8 cellular contexts compared by ENCODE assay signal in the genomic region with DNA sequence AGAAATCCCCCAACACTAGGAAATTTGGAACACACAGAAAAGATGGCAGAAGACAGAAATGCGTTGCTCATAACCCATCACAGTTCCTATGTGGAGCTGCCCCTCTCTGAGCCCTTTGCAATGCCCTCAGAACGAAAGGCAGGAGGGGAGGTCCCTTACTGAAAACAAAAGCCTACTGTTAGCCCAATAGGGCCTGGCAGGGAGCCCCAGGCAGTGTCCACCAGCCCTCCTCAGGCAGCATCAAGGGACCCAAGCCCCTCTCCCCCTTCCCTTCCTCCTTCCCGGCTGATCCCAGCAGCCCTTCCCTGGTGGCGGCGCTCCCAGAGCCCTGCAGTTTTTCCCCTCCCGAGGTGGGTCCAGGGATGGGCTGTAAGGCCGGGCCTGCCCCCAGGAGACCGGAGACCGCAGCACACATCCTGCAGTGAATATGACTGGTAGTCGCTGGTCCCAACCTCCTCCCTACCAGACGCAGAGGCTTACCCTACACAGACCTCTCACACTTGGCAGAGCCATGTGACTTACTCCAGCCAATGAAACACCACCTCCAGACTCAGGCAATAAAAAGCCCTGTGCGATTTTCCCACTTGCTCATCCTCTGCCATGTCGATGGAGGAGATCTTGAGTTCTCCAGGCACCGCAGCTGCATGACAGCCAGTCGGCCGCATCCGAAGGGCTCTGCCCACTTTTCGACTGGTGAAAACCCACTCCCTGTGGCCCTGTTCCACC. TPM values are rescaled to one million over a fixed set of nuclear protein-coding genes. Genes with fewer than 3 reads are reported as not detected.
DNase-seq lines count a peak whose midpoint lies in the region; ATAC-seq and TF ChIP-seq lines count a peak whose summit lies in the region.

No MANE protein-coding gene starts in this region.

- H2BK15ac ChIP-seq in neuronal stem cell (ENCODE audit: low read length), result peak overlapping the region; percentile 71

- H3K27me3 ChIP-seq in neuronal stem cell (ENCODE audit: control insufficient read depth in 3 of 3, insufficient read depth in 3 of 3, low read depth in 1 of 3, low read length in 3 of 3) (no peaks in the 10 kb centered on the region), MM.1S (replicated peaks; ENCODE audit: insufficient read depth, low read length) (no peaks in the 10 kb centered on the region)

- H3K79me1 ChIP-seq in neuronal stem cell (ENCODE audit: low read depth, low read length), result no peaks in the 10 kb centered on the region

- H3K36me3 ChIP-seq in KOPT-K1 (ENCODE audit: insufficient read depth, low read length) (no peaks in the 10 kb centered on the region), neuronal stem cell (replicated peaks in 1 of 2; ENCODE audit: control insufficient read depth in 2 of 2, insufficient read depth in 2 of 2, low read length in 2 of 2) (no peaks in the 10 kb centered on the region), MM.1S (replicated peaks; ENCODE audit: insufficient read depth, low read length) (no peaks in the 10 kb centered on the region)

- H3K9me3 ChIP-seq in KOPT-K1 (ENCODE audit: insufficient read depth, low read length, poor library complexity, severe bottlenecking), result peaks cover 10% of the 10 kb centered on the region
- H3K9me3 ChIP-seq in neuronal stem cell (replicated peaks in 1 of 2; ENCODE audit: control insufficient read depth in 2 of 2, insufficient read depth in 1 of 2, low read depth in 1 of 2, low read length in 2 of 2), result peaks cover 0 to 2% of the 10 kb centered on the region in 2 donors
- no peaks in the 10 kb centered on the region for H3K9me3 ChIP-seq in MM.1S (replicated peaks; ENCODE audit: insufficient read depth, low read length)

- peak overlapping the region; percentile 38 for H3K14ac ChIP-seq in neuronal stem cell (ENCODE audit: low read length)

- H3K9ac ChIP-seq in neuronal stem cell (ENCODE audit: low read depth, low read length, poor library complexity) (no peak overlapping the region), MM.1S (ENCODE audit: low read length) (no peak overlapping the region)

- no peak overlapping the region for H3K4ac ChIP-seq in neuronal stem cell (ENCODE audit: low read length)

- H2AFZ ChIP-seq in neuronal stem cell (ENCODE audit: low read length) (peak overlapping the region; percentile 87), MM.1S (ENCODE audit: low read length) (no peak overlapping the region)

- no peaks in the 10 kb centered on the region for H4K20me1 ChIP-seq in MM.1S (ENCODE audit: insufficient read depth, low read length)

- DNase-seq in GM12865 (ENCODE audit: low read depth) (peak; percentile 96), neuronal stem cell (ENCODE audit: low spot score) (no peak), OCI-M1 (lab: John Stamatoyannopoulos, UW) (no peak), MM.1S (no peak), NCI-H187 treated with DMSO at 0.1 percent for 48 hours (lab: John Stamatoyannopoulos, UW) (no peak)

- peak overlapping the region; percentile 90 for H2AK5ac ChIP-seq in neuronal stem cell (ENCODE audit: low read depth, low read length)

- H3K27ac ChIP-seq in KOPT-K1 (ENCODE audit: low read depth, low read length, poor library complexity, severe bottlenecking), result peak overlapping the region; percentile 99
- no peak overlapping the region for H3K27ac ChIP-seq in neuronal stem cell (replicated peaks; ENCODE audit: low read length)
- no peak overlapping the region for H3K27ac ChIP-seq in MM.1S (ENCODE audit: low read length)

- no peaks in the 10 kb centered on the region for H3K9me2 ChIP-seq in MM.1S (replicated peaks; ENCODE audit: insufficient read depth, low read length)

- peak overlapping the region; percentile 81 for H3K4me3 Mint-ChIP-seq in activated naive CD4-positive, alpha-beta T cell treated with anti-CD3 and anti-CD28 coated beads, Interleukin-2, amount 50 U/mL, for 24 hours

- no peaks in the 10 kb centered on the region for H3K9me3 Mint-ChIP-seq in activated naive CD4-positive, alpha-beta T cell treated with anti-CD3 and anti-CD28 coated beads, Interleukin-2, amount 50 U/mL, for 24 hours

- H3K18ac ChIP-seq in neuronal stem cell (ENCODE audit: low read length), result peak overlapping the region; percentile 83

- no peak overlapping the region for H2BK12ac ChIP-seq in neuronal stem cell (ENCODE audit: low read length)

- peak overlapping the region; percentile 96 for H3K27ac Mint-ChIP-seq in activated naive CD4-positive, alpha-beta T cell treated with anti-CD3 and anti-CD28 coated beads, Interleukin-2, amount 50 U/mL, for 24 hours

- H3K4me1 Mint-ChIP-seq in activated naive CD4-positive, alpha-beta T cell treated with anti-CD3 and anti-CD28 coated beads, Interleukin-2, amount 50 U/mL, for 24 hours, result peaks cover 75% of the 10 kb centered on the region

- H2BK5ac ChIP-seq in neuronal stem cell (ENCODE audit: low read length), result no peak overlapping the region

- ATAC-seq in GM21528 (IDR thresholded peaks at IDR 0.05; ENCODE audit: low FRiP score, unreplicated experiment), result peak; percentile 69

- H3K4me2 ChIP-seq in neuronal stem cell (ENCODE audit: insufficient read depth, low read length, poor library complexity, severe bottlenecking) (no peak overlapping the region), MM.1S (ENCODE audit: low read depth, low read length) (no peak overlapping the region)

- no peaks in the 10 kb centered on the region for H3K27me3 Mint-ChIP-seq in activated naive CD4-positive, alpha-beta T cell treated with anti-CD3 and anti-CD28 coated beads, Interleukin-2, amount 50 U/mL, for 24 hours

- H4K8ac ChIP-seq in neuronal stem cell (ENCODE audit: low read depth, low read length), result peak overlapping the region; percentile 76

- H3K36me3 Mint-ChIP-seq in activated naive CD4-positive, alpha-beta T cell treated with anti-CD3 and anti-CD28 coated beads, Interleukin-2, amount 50 U/mL, for 24 hours, result no peaks in the 10 kb centered on the region

- H3F3A ChIP-seq in MM.1S (ENCODE audit: insufficient read depth, low read length), result no peaks in the 10 kb centered on the region

- peak overlapping the region; percentile 89 for H4K91ac ChIP-seq in neuronal stem cell (ENCODE audit: low read depth, low read length, poor library complexity)

- H2BK120ac ChIP-seq in neuronal stem cell (ENCODE audit: low read depth, low read length), result no peak overlapping the region

- no peaks in the 10 kb centered on the region for H3K79me2 ChIP-seq in MM.1S (ENCODE audit: low read length)

- no CpG with 5 or more reads among the region's 18 CpGs for WGBS in neuronal stem cell (ENCODE audit: extremely low coverage in 2 of 2, insufficient read length in 2 of 2, insufficient replicate concordance in 1 of 2), 2 donors

- H3K23ac ChIP-seq in neuronal stem cell (ENCODE audit: low read depth, low read length, poor library complexity), result peak overlapping the region; percentile 44

- peaks cover 0 to 6% of the 10 kb centered on the region in 2 donors for H3K4me1 ChIP-seq in neuronal stem cell (ENCODE audit: control insufficient read depth in 2 of 2, insufficient read depth in 1 of 2, low read depth in 1 of 2, low read length in 2 of 2)
- no peaks in the 10 kb centered on the region for H3K4me1 ChIP-seq in MM.1S (ENCODE audit: low read length)

- TF ChIP-seq CTCF in GM12865 (IDR thresholded peaks at IDR 0.05; ENCODE audit: insufficient read depth, low read depth, low read length, missing control alignments) (no peak), MM.1S (IDR thresholded peaks at IDR 0.05; ENCODE audit: low read length) (no peak)

- peak overlapping the region; percentile 62 for H3K4me3 ChIP-seq in GM12865 (ENCODE audit: low read depth, low read length)
- no peak overlapping the region for H3K4me3 ChIP-seq in neuronal stem cell (ENCODE audit: low read length in 2 of 2)
- no peak overlapping the region for H3K4me3 ChIP-seq in MM.1S (ENCODE audit: low read length)

RNA-seq across cellular contexts. Expression of a gene that starts 19.4 kb away (rescaled TPM):
- polyA plus RNA-seq in neuronal stem cell (2013, experiment 1 of 2), result 0.59 TPM
- 0.58 TPM for polyA plus RNA-seq in neuronal stem cell (2013, experiment 2 of 2)

RNA-seq across cellular contexts. Expression of a gene that starts 26.3 kb away (rescaled TPM):
- not detected for polyA plus RNA-seq in neuronal stem cell (2013, experiment 1 of 2)
- 0.04 TPM for polyA plus RNA-seq in neuronal stem cell (2013, experiment 2 of 2)

RNA-seq across cellular contexts. Expression of a gene that starts 44.0 kb away (rescaled TPM):
- 68.1 TPM for polyA plus RNA-seq in neuronal stem cell (2013, experiment 1 of 2)
- 69.0 TPM for polyA plus RNA-seq in neuronal stem cell (2013, experiment 2 of 2)

RNA-seq across cellular contexts. Expression of a gene that starts 48.3 kb away (rescaled TPM):
- 3.6 TPM for polyA plus RNA-seq in neuronal stem cell (2013, experiment 1 of 2)
- 3.7 TPM for polyA plus RNA-seq in neuronal stem cell (2013, experiment 2 of 2)
